ENCODE assay signal across 25 cellular contexts in the genomic region with DNA sequence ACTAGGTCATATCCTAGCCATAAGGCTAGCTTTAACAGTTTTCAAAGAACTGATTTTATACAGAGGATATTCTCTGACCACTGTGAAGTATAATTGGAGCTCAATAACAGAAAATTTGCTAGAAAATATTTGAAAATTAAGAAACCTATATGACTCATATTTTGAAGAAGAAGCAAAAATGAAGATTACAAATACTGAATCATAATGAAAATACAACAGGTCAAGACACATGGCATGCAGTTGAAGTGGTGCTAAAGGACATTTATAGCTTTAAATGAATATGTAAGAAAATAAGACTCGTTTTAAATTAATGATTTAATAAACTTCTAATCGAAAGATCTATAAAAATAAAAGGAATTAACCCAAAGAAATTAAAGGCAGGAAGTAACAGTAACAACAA.
"Had no signal": no experiment of that assay in that cellular context is flagged by ENCODE, and none has a peak within 500 bp of the region (broad histone marks: within the 10 kb centered on the region; RNA-seq: fewer than 3 reads in every experiment).

No MANE protein-coding gene starts in this region.

- H3K4me1 Mint-ChIP-seq: activated naive CD8-positive, alpha-beta T cell treated with anti-CD3 and anti-CD28 coated beads for 36 hours; natural killer cell; stimulated activated naive B cell treated with anti-CD40 and anti-IgM and Interleukin-4, amounts not matched to agents 10 μg/mL and 1 μg/mL and 100 μg/mL, for 72 hours had no signal

- H3K27ac Mint-ChIP-seq: activated naive CD8-positive, alpha-beta T cell treated with anti-CD3 and anti-CD28 coated beads for 36 hours; natural killer cell; stimulated activated naive B cell treated with anti-CD40 and anti-IgM and Interleukin-4, amounts not matched to agents 10 μg/mL and 1 μg/mL and 100 μg/mL, for 72 hours; WTC11 had no signal

- H3K36me3 ChIP-seq: esophagus squamous epithelium, neutrophil, ovary, prostate gland, transverse colon had no signal

- H2AFZ ChIP-seq: hepatocyte had no signal

- H3K4me1 ChIP-seq: esophagus squamous epithelium, prostate gland, transverse colon had no signal

- H3K9me3 ChIP-seq: esophagus squamous epithelium, neutrophil, ovary, prostate gland, transverse colon had no signal

- H3K4me2 ChIP-seq: hepatocyte had no signal

- H3K27me3 ChIP-seq: esophagus squamous epithelium, hepatocyte, neutrophil, ovary, transverse colon had no signal

- H3K9me3 Mint-ChIP-seq: activated naive CD8-positive, alpha-beta T cell treated with anti-CD3 and anti-CD28 coated beads for 36 hours; WTC11 had no signal

- H3K27me3 Mint-ChIP-seq: activated naive CD8-positive, alpha-beta T cell treated with anti-CD3 and anti-CD28 coated beads for 36 hours; stimulated activated naive B cell treated with anti-CD40 and anti-IgM and Interleukin-4, amounts not matched to agents 10 μg/mL and 1 μg/mL and 100 μg/mL, for 72 hours had no signal

- H3K79me2 ChIP-seq: hepatocyte had no signal

- DNase-seq: activated CD4-positive, alpha-beta T cell treated with anti-CD3 and anti-CD28 coated beads, Interleukin-2, amount 50 U/mL, for 48 hours; activated CD8-positive, alpha-beta memory T cell treated with anti-CD3 and anti-CD28 coated beads, Interleukin-2, amount 50 U/mL, for 48 hours; activated naive CD4-positive, alpha-beta T cell treated with Interleukin-2 at 50 U/mL for 16 hours; activated naive CD8-positive, alpha-beta T cell treated with anti-CD3 and anti-CD28 coated beads for 36 hours; activated T-cell treated with anti-CD3 and anti-CD28 coated beads, Interleukin-2, amount 50 U/mL, for 4 hours; amniotic stem cell; caudate nucleus; effector memory CD4-positive, alpha-beta T cell; esophagus squamous epithelium; glutamatergic neuron; left ventricle myocardium superior; midbrain; natural killer cell; ovary; stimulated activated CD4-positive, alpha-beta T cell treated with anti-CD3 and anti-CD28 coated beads, Interleukin-2, amount 100 ng/mL, for 48 hours; stimulated activated CD8-positive, alpha-beta memory T cell treated with anti-CD3 and anti-CD28 coated beads, Interleukin-4, amount 100 ng/mL, for 48 hours; stimulated activated naive B cell treated with anti-CD40 and anti-IgM and Interleukin-4, amounts not matched to agents 10 μg/mL and 1 μg/mL and 100 μg/mL, for 72 hours; T-helper 9 cell; transverse colon had no signal

- H3K27ac ChIP-seq: esophagus squamous epithelium, hepatocyte, neutrophil, ovary, prostate gland, transverse colon had no signal

- H3K36me3 Mint-ChIP-seq: activated naive CD8-positive, alpha-beta T cell treated with anti-CD3 and anti-CD28 coated beads for 36 hours; stimulated activated naive B cell treated with anti-CD40 and anti-IgM and Interleukin-4, amounts not matched to agents 10 μg/mL and 1 μg/mL and 100 μg/mL, for 72 hours; WTC11 had no signal

- H3K4me3 ChIP-seq: esophagus squamous epithelium, hepatocyte, ovary, prostate gland, transverse colon had no signal

- H3K4me3 Mint-ChIP-seq: activated naive CD8-positive, alpha-beta T cell treated with anti-CD3 and anti-CD28 coated beads for 36 hours; activated T-cell treated with anti-CD3 and anti-CD28 coated beads, Interleukin-2, amount 50 U/mL, for 4 hours; natural killer cell; stimulated activated naive B cell treated with anti-CD40 and anti-IgM and Interleukin-4, amounts not matched to agents 10 μg/mL and 1 μg/mL and 100 μg/mL, for 72 hours; WTC11 had no signal

- FAIRE-seq: colon, urothelium cell line had no signal

- ATAC-seq: activated T-cell treated with anti-CD3 and anti-CD28 coated beads, Interleukin-2, amount 50 U/mL, for 4 hours; left ventricle myocardium superior; natural killer cell; stimulated activated naive B cell treated with anti-CD40 and anti-IgM and Interleukin-4, amounts not matched to agents 10 μg/mL and 1 μg/mL and 100 μg/mL, for 72 hours; WTC11 had no signal
